14 cellular contexts compared by ENCODE assay signal in genomic region chr7:27922907-27923306, GRCh38.
A peak's percentile ranks its signal among the peaks of the same experiment; 100 is the strongest.
DNase-seq lines count a peak whose midpoint lies in the region; ATAC-seq, FAIRE-seq and TF ChIP-seq lines count a peak whose summit lies in the region.
"Had no signal": no experiment of that assay in that cellular context is flagged by ENCODE, and none has a peak within 500 bp of the region (broad histone marks: within the 10 kb centered on the region; RNA-seq: fewer than 3 reads in every experiment).

No MANE protein-coding gene starts in this region.

- H3K9ac ChIP-seq in BLaER1 (no peak overlapping the region), astrocyte (ENCODE audit: low read length) (no peak overlapping the region)

- peaks cover 60% of the 10 kb centered on the region for H3K4me1 ChIP-seq in BLaER1
- H3K4me1 ChIP-seq in astrocyte (ENCODE audit: insufficient read depth, low read length) = peaks cover 12% of the 10 kb centered on the region

- TF ChIP-seq CTCF in astrocyte (IDR thresholded peaks at IDR 0.05; ENCODE audit: insufficient read depth, low read depth, low read length) = no peak

- no peaks in the 10 kb centered on the region for H3K9me3 ChIP-seq in BLaER1
- no peaks in the 10 kb centered on the region for H3K9me3 ChIP-seq in astrocyte (ENCODE audit: insufficient read depth, low read depth, low read length)
- H3K9me3 ChIP-seq: upper lobe of left lung had no signal

- peak overlapping the region; percentile 85 for H3K4me2 ChIP-seq in BLaER1
- H3K4me2 ChIP-seq in astrocyte (ENCODE audit: low read length) = no peak overlapping the region

- FAIRE-seq in astrocyte (lab: Jason Lieb, UNC) = peak; percentile 49
- FAIRE-seq: colon, keratinocyte had no signal

- no peaks in the 10 kb centered on the region for H3K9me3 Mint-ChIP-seq in astrocyte (ENCODE audit: unreplicated experiment)
- H3K9me3 Mint-ChIP-seq: activated naive CD8-positive, alpha-beta T cell treated with anti-CD3 and anti-CD28 coated beads, Interleukin-2, amount 10 ng/mL, durations not matched to agents 7 days and 5 days had no signal

- H3K27ac ChIP-seq in BLaER1 = no peak overlapping the region
- H3K27ac ChIP-seq in astrocyte (ENCODE audit: low read depth, low read length) = no peak overlapping the region
- H3K27ac ChIP-seq: upper lobe of left lung had no signal

- no peak overlapping the region for H2AFZ ChIP-seq in astrocyte (ENCODE audit: low read depth, low read length)

- no peak for DNase-seq in astrocyte (ENCODE audit: low read depth)
- DNase-seq in NCI-H446 treated with DMSO at 0.1 percent for 48 hours (lab: John Stamatoyannopoulos, UW) = no peak
- DNase-seq in HuH-7.5 (ENCODE audit: low spot score) = no peak
- DNase-seq in germinal center (ENCODE audit: low spot score) = no peak
- no peak for DNase-seq in NCI-H1417 treated with DMSO at 0.1 percent for 48 hours (lab: John Stamatoyannopoulos, UW)
- DNase-seq: activated naive CD8-positive, alpha-beta T cell treated with anti-CD3 and anti-CD28 coated beads, Interleukin-2, amount 10 ng/mL, durations not matched to agents 7 days and 5 days; NCI-H2029 treated with DMSO at 0.1 percent for 48 hours; T-helper 9 cell; upper lobe of left lung had no signal

- no peak overlapping the region for H3K4me3 ChIP-seq in BLaER1
- H3K4me3 ChIP-seq in astrocyte (ENCODE audit: insufficient read depth, low read depth, low read length) = no peak overlapping the region
- H3K4me3 ChIP-seq: upper lobe of left lung had no signal

- no peaks in the 10 kb centered on the region for H3K79me2 ChIP-seq in astrocyte (ENCODE audit: insufficient read depth, low read length)

- H3K36me3 ChIP-seq in BLaER1 = no peaks in the 10 kb centered on the region
- no peaks in the 10 kb centered on the region for H3K36me3 ChIP-seq in astrocyte (ENCODE audit: insufficient read depth, low read length)
- H3K36me3 ChIP-seq: upper lobe of left lung had no signal

- H3K4me3 Mint-ChIP-seq in astrocyte (ENCODE audit: unreplicated experiment) = no peak overlapping the region
- H3K4me3 Mint-ChIP-seq: activated naive CD8-positive, alpha-beta T cell treated with anti-CD3 and anti-CD28 coated beads, Interleukin-2, amount 10 ng/mL, durations not matched to agents 7 days and 5 days had no signal

- peaks cover 6% of the 10 kb centered on the region for H3K36me3 Mint-ChIP-seq in astrocyte (ENCODE audit: low read depth, unreplicated experiment)
- H3K36me3 Mint-ChIP-seq: activated naive CD8-positive, alpha-beta T cell treated with anti-CD3 and anti-CD28 coated beads, Interleukin-2, amount 10 ng/mL, durations not matched to agents 7 days and 5 days had no signal

- ATAC-seq in GM19351 (IDR thresholded peaks at IDR 0.05; ENCODE audit: unreplicated experiment) (peak; percentile 77), HG03159 (IDR thresholded peaks at IDR 0.05; ENCODE audit: unreplicated experiment) (peak; percentile 56)

- H3K27me3 ChIP-seq in BLaER1 (no peaks in the 10 kb centered on the region), astrocyte (ENCODE audit: insufficient read depth, low read length) (no peaks in the 10 kb centered on the region)
- H3K27me3 ChIP-seq: upper lobe of left lung had no signal

- no peak overlapping the region for H3K27ac Mint-ChIP-seq in astrocyte (ENCODE audit: unreplicated experiment)
- H3K27ac Mint-ChIP-seq: activated naive CD8-positive, alpha-beta T cell treated with anti-CD3 and anti-CD28 coated beads, Interleukin-2, amount 10 ng/mL, durations not matched to agents 7 days and 5 days had no signal

- H3K4me1 Mint-ChIP-seq in astrocyte (ENCODE audit: low read depth, unreplicated experiment) = peaks cover 8% of the 10 kb centered on the region

- H4K20me1 ChIP-seq in BLaER1 = peaks cover 7% of the 10 kb centered on the region; the same call in 1 of the 2 replicates
- H4K20me1 ChIP-seq in astrocyte (ENCODE audit: insufficient read depth, low read length) = peaks cover 3% of the 10 kb centered on the region

- no peaks in the 10 kb centered on the region for H3K27me3 Mint-ChIP-seq in astrocyte (ENCODE audit: low read depth, unreplicated experiment)
- H3K27me3 Mint-ChIP-seq: activated naive CD8-positive, alpha-beta T cell treated with anti-CD3 and anti-CD28 coated beads, Interleukin-2, amount 10 ng/mL, durations not matched to agents 7 days and 5 days had no signal
